ENCODE assay signal across 22 cellular contexts in genomic region chr6:1001655-1002349, GRCh38.
A peak's percentile ranks its signal among the peaks of the same experiment; 100 is the strongest.
DNase-seq lines count a peak whose midpoint lies in the region; ATAC-seq, FAIRE-seq and TF ChIP-seq lines count a peak whose summit lies in the region.
"Had no signal": no experiment of that assay in that cellular context is flagged by ENCODE, and none has a peak within 500 bp of the region (broad histone marks: within the 10 kb centered on the region; RNA-seq: fewer than 3 reads in every experiment).

No MANE protein-coding gene starts in this region.

- H3K4me3 ChIP-seq in suprapubic skin (no peak overlapping the region), ovary (no peak overlapping the region)
- H3K4me3 ChIP-seq: PC-9, thoracic aorta had no signal

- no peaks in the 10 kb centered on the region for H3K4me1 Mint-ChIP-seq in stimulated activated memory B cell treated with anti-CD40 and anti-IgM and Interleukin-4, amounts not matched to agents 10 μg/mL and 1 μg/mL and 100 μg/mL, for 72 hours
- H3K4me1 Mint-ChIP-seq: central memory CD8-positive, alpha-beta T cell; neural crest cell had no signal

- ATAC-seq in GM21526 (IDR thresholded peaks at IDR 0.05; ENCODE audit: low FRiP score, unreplicated experiment) (peak; percentile 81), HG03520 (IDR thresholded peaks at IDR 0.05; ENCODE audit: unreplicated experiment) (peak; percentile 72)
- ATAC-seq in stimulated activated memory B cell treated with anti-CD40 and anti-IgM and Interleukin-4, amounts not matched to agents 10 μg/mL and 1 μg/mL and 100 μg/mL, for 72 hours, result peak; percentile 57
- ATAC-seq: foreskin keratinocyte had no signal

- H3K27me3 Mint-ChIP-seq in stimulated activated memory B cell treated with anti-CD40 and anti-IgM and Interleukin-4, amounts not matched to agents 10 μg/mL and 1 μg/mL and 100 μg/mL, for 72 hours, result peaks cover 46% of the 10 kb centered on the region

- H3K36me3 ChIP-seq in suprapubic skin, result no peaks in the 10 kb centered on the region
- H3K36me3 ChIP-seq in ovary, result no peaks in the 10 kb centered on the region
- H3K36me3 ChIP-seq: thoracic aorta had no signal

- TF ChIP-seq EP300 in suprapubic skin (IDR thresholded peaks at IDR 0.05) (no peak), ovary (IDR thresholded peaks at IDR 0.05) (no peak)

- TF ChIP-seq CTCF in suprapubic skin (IDR thresholded peaks at IDR 0.05) (no peak), ovary (IDR thresholded peaks at IDR 0.05) (no peak)

- H3K4me1 ChIP-seq in suprapubic skin (no peaks in the 10 kb centered on the region), ovary (ENCODE audit: insufficient read depth) (no peaks in the 10 kb centered on the region)
- H3K4me1 ChIP-seq: foreskin keratinocyte had no signal

- H3K9me3 ChIP-seq in suprapubic skin (no peaks in the 10 kb centered on the region), ovary (no peaks in the 10 kb centered on the region)
- H3K9me3 ChIP-seq: thoracic aorta had no signal

- H3K4me3 Mint-ChIP-seq in stimulated activated memory B cell treated with anti-CD40 and anti-IgM and Interleukin-4, amounts not matched to agents 10 μg/mL and 1 μg/mL and 100 μg/mL, for 72 hours, result no peak overlapping the region
- H3K4me3 Mint-ChIP-seq: central memory CD8-positive, alpha-beta T cell; H9; mesothelial cell of epicardium; neural crest cell had no signal

- TF ChIP-seq POLR2A in GM12891 (IDR thresholded peaks at IDR 0.05; ENCODE audit: low read depth, low read length), result no peak
- no peak for TF ChIP-seq POLR2A in suprapubic skin (IDR thresholded peaks at IDR 0.05)
- no peak for TF ChIP-seq POLR2A in ovary (IDR thresholded peaks at IDR 0.05)

- H3K27me3 ChIP-seq in suprapubic skin (peaks cover 2% of the 10 kb centered on the region), ovary (no peaks in the 10 kb centered on the region)

- peak; percentile 94 for FAIRE-seq in GM12891 (lab: Jason Lieb, UNC)

- DNase-seq in GM12891 (ENCODE audit: insufficient read length, low spot score) (peak; percentile 40), suprapubic skin (ENCODE audit: low spot score in 2 of 2) (no peak), ovary (no peak)
- no peak for DNase-seq in effector CD4-positive, alpha-beta T cell
- DNase-seq: activated CD4-positive, alpha-beta T cell treated with anti-CD3 and anti-CD28 coated beads for 1 hour; activated CD8-positive, alpha-beta memory T cell treated with anti-CD3 and anti-CD28 coated beads, Interleukin-2, amount 50 U/mL, for 4 hours; activated naive CD4-positive, alpha-beta T cell; foreskin keratinocyte; H9; hypothalamus; NCI-H1048; PC-9; T-helper 9 cell had no signal

- peaks cover 6% of the 10 kb centered on the region for H3K9me3 Mint-ChIP-seq in stimulated activated memory B cell treated with anti-CD40 and anti-IgM and Interleukin-4, amounts not matched to agents 10 μg/mL and 1 μg/mL and 100 μg/mL, for 72 hours
- H3K9me3 Mint-ChIP-seq: central memory CD8-positive, alpha-beta T cell; mesothelial cell of epicardium; neural crest cell had no signal

- no peaks in the 10 kb centered on the region for H3K36me3 Mint-ChIP-seq in stimulated activated memory B cell treated with anti-CD40 and anti-IgM and Interleukin-4, amounts not matched to agents 10 μg/mL and 1 μg/mL and 100 μg/mL, for 72 hours
- H3K36me3 Mint-ChIP-seq: mesothelial cell of epicardium had no signal

- intact Hi-C loops in ovary (cut with DNase I), result no loop called here

- WGBS in suprapubic skin, result 29% methylated on average over 12 of the region's 12 CpGs
- WGBS in ovary, 3 donors, result 73 to 78% (median 76%) methylated on average over 12 of the region's 12 CpGs

- H3K27ac Mint-ChIP-seq in stimulated activated memory B cell treated with anti-CD40 and anti-IgM and Interleukin-4, amounts not matched to agents 10 μg/mL and 1 μg/mL and 100 μg/mL, for 72 hours, result no peak overlapping the region
- H3K27ac Mint-ChIP-seq: H9, mesothelial cell of epicardium had no signal

- H3K27ac ChIP-seq in suprapubic skin, result no peak overlapping the region
- no peak overlapping the region for H3K27ac ChIP-seq in ovary
- H3K27ac ChIP-seq: C4-2B, foreskin keratinocyte, HL-60, PC-9, thoracic aorta had no signal

TF ChIP-seq in GM12891, 5 proteins besides CTCF, POLR2A, EP300 and RAD21:
- TF ChIP-seq SPI1 (IDR thresholded peaks at IDR 0.05; ENCODE audit: low read depth, low read length) (peak; percentile 35; the same call in 1 of the 2 replicates), PAX5 (IDR thresholded peaks at IDR 0.05; ENCODE audit: insufficient read depth, low read length, severe bottlenecking) (peak; percentile 54), TAF1 (IDR thresholded peaks at IDR 0.05; ENCODE audit: low read depth, low read length) (no peak), POU2F2 (IDR thresholded peaks at IDR 0.05; ENCODE audit: low read depth, low read length) (peak; percentile 20; the same call in 1 of the 2 replicates), POLR2AphosphoS5 (IDR thresholded peaks at IDR 0.05; ENCODE audit: low read depth, low read length) (no peak)
